Comparison of ENCODE assay signal across 10 cellular contexts in genomic region chr15:31272558-31273257, GRCh38. TPM values are rescaled to one million over a fixed set of nuclear protein-coding genes. Genes with fewer than 3 reads are reported as not detected.
DNase-seq lines count a peak whose midpoint lies in the region; ATAC-seq and TF ChIP-seq lines count a peak whose summit lies in the region.
"Had no signal": no experiment of that assay in that cellular context is flagged by ENCODE, and none has a peak within 500 bp of the region (broad histone marks: within the 10 kb centered on the region; RNA-seq: fewer than 3 reads in every experiment).

No MANE protein-coding gene starts in this region.

- H3K4me1 ChIP-seq in CD4-positive, CD25-positive, alpha-beta regulatory T cell (ENCODE audit: control insufficient read depth, insufficient read depth, low read length, poor library complexity, severe bottlenecking): peaks cover 48% of the 10 kb centered on the region
- H3K4me1 ChIP-seq in neutrophil (ENCODE audit: control insufficient read depth in 1 of 2, insufficient read depth in 1 of 2, low read depth in 1 of 2, low read length in 1 of 2): peaks cover 69 to 80% of the 10 kb centered on the region in 2 experiments
- no peaks in the 10 kb centered on the region for H3K4me1 ChIP-seq in HAP-1

- peaks cover 0 to 1% (median 0%) of the 10 kb centered on the region in 7 donors for H3K9me3 Mint-ChIP-seq in CD4-positive, CD25-positive, alpha-beta regulatory T cell
- H3K9me3 Mint-ChIP-seq in dendritic cell treated with granulocyte-macrophage colony-stimulating factor and Interleukin-4, amounts not matched to agents 40 ng/mL and 50 ng/mL, for 4 days: no peaks in the 10 kb centered on the region
- H3K9me3 Mint-ChIP-seq: activated naive CD4-positive, alpha-beta T cell treated with anti-CD3 and anti-CD28 coated beads for 36 hours had no signal

- ATAC-seq in CD4-positive, CD25-positive, alpha-beta regulatory T cell (ENCODE audit: low read depth in 2 of 2): no peak
- ATAC-seq in HG03159 (IDR thresholded peaks at IDR 0.05; ENCODE audit: unreplicated experiment) (no peak), GM21447 (IDR thresholded peaks at IDR 0.05; ENCODE audit: unreplicated experiment) (no peak)

- no peak overlapping the region for H3K4me3 Mint-ChIP-seq in CD4-positive, CD25-positive, alpha-beta regulatory T cell
- no peak overlapping the region for H3K4me3 Mint-ChIP-seq in dendritic cell treated with granulocyte-macrophage colony-stimulating factor and Interleukin-4, amounts not matched to agents 40 ng/mL and 50 ng/mL, for 4 days
- H3K4me3 Mint-ChIP-seq: activated naive CD4-positive, alpha-beta T cell treated with anti-CD3 and anti-CD28 coated beads for 36 hours had no signal

- DNase-seq in CD4-positive, CD25-positive, alpha-beta regulatory T cell: no peak
- peak; percentile 94 for DNase-seq in MV-4-11 (lab: John Stamatoyannopoulos, UW)
- DNase-seq in HAP-1 (ENCODE audit: low spot score in 2 of 2): no peak
- DNase-seq in NCI-H187 (lab: John Stamatoyannopoulos, UW): no peak
- DNase-seq: activated naive CD4-positive, alpha-beta T cell treated with anti-CD3 and anti-CD28 coated beads for 36 hours had no signal

- TF ChIP-seq CTCF in neutrophil (IDR thresholded peaks at IDR 0.05): no peak

- peak overlapping the region; percentile 62 to 69 (median 63) for H3K27ac Mint-ChIP-seq in CD4-positive, CD25-positive, alpha-beta regulatory T cell
- peak overlapping the region; percentile 93 for H3K27ac Mint-ChIP-seq in dendritic cell treated with granulocyte-macrophage colony-stimulating factor and Interleukin-4, amounts not matched to agents 40 ng/mL and 50 ng/mL, for 4 days
- H3K27ac Mint-ChIP-seq: activated naive CD4-positive, alpha-beta T cell treated with anti-CD3 and anti-CD28 coated beads for 36 hours had no signal

- H3K4me1 Mint-ChIP-seq in CD4-positive, CD25-positive, alpha-beta regulatory T cell: peaks cover 3 to 71% (median 37%) of the 10 kb centered on the region in 4 donors
- H3K4me1 Mint-ChIP-seq in dendritic cell treated with granulocyte-macrophage colony-stimulating factor and Interleukin-4, amounts not matched to agents 40 ng/mL and 50 ng/mL, for 4 days (ENCODE audit: low read depth): peaks cover 90% of the 10 kb centered on the region

- H3K9me3 ChIP-seq in CD4-positive, CD25-positive, alpha-beta regulatory T cell (ENCODE audit: control insufficient read depth in 2 of 2, low read length in 2 of 2): no peaks in the 10 kb centered on the region
- no peaks in the 10 kb centered on the region for H3K9me3 ChIP-seq in neutrophil
- no peaks in the 10 kb centered on the region for H3K9me3 ChIP-seq in HAP-1

- H3K27ac ChIP-seq in CD4-positive, CD25-positive, alpha-beta regulatory T cell (ENCODE audit: insufficient read depth, low read length, poor library complexity, severe bottlenecking): no peak overlapping the region
- peak overlapping the region; percentile 100 for H3K27ac ChIP-seq in neutrophil
- H3K27ac ChIP-seq: SK-N-MC had no signal

- no peaks in the 10 kb centered on the region for H3K36me3 Mint-ChIP-seq in CD4-positive, CD25-positive, alpha-beta regulatory T cell
- H3K36me3 Mint-ChIP-seq in dendritic cell treated with granulocyte-macrophage colony-stimulating factor and Interleukin-4, amounts not matched to agents 40 ng/mL and 50 ng/mL, for 4 days (ENCODE audit: low read depth): no peaks in the 10 kb centered on the region

- intact Hi-C loops in dendritic cell treated with granulocyte-macrophage colony-stimulating factor and Interleukin-4, amounts not matched to agents 40 ng/mL and 50 ng/mL, for 4 days (cut with micrococcal nuclease): no loop called here

- no peaks in the 10 kb centered on the region for H3K27me3 Mint-ChIP-seq in CD4-positive, CD25-positive, alpha-beta regulatory T cell
- no peaks in the 10 kb centered on the region for H3K27me3 Mint-ChIP-seq in dendritic cell treated with granulocyte-macrophage colony-stimulating factor and Interleukin-4, amounts not matched to agents 40 ng/mL and 50 ng/mL, for 4 days

- in situ Hi-C loops in HAP-1 (cut with MboI; ENCODE audit: low sequenced_read_pairs): no loop called here

- no peaks in the 10 kb centered on the region for H3K36me3 ChIP-seq in CD4-positive, CD25-positive, alpha-beta regulatory T cell (ENCODE audit: control insufficient read depth, insufficient read depth, low read length)
- H3K36me3 ChIP-seq in neutrophil: no peaks in the 10 kb centered on the region
- H3K36me3 ChIP-seq in HAP-1 (replicated peaks): no peaks in the 10 kb centered on the region

- H3K27me3 ChIP-seq in CD4-positive, CD25-positive, alpha-beta regulatory T cell (ENCODE audit: control insufficient read depth, insufficient read depth, low read length): no peaks in the 10 kb centered on the region
- H3K27me3 ChIP-seq in neutrophil (no peaks in the 10 kb centered on the region), HAP-1 (ENCODE audit: low read depth) (no peaks in the 10 kb centered on the region)

- H3K4me3 ChIP-seq in CD4-positive, CD25-positive, alpha-beta regulatory T cell (ENCODE audit: low read depth, low read length): no peak overlapping the region
- H3K4me3 ChIP-seq in neutrophil (ENCODE audit: low read depth in 1 of 2, low read length in 1 of 2): peak overlapping the region in 1 of 2 experiments; percentile 41
- H3K4me3 ChIP-seq in HAP-1: no peak overlapping the region
- H3K4me3 ChIP-seq: SK-N-MC had no signal

RNA-seq across cellular contexts. Expression of gene KLF13, which starts 53.9 kb away (rescaled TPM):
- total RNA-seq in CD4-positive, CD25-positive, alpha-beta regulatory T cell: 227 TPM
- 10 to 100 TPM; 36.3 to 52.1 (median 47.7) TPM for polyA plus RNA-seq in CD4-positive, CD25-positive, alpha-beta regulatory T cell
